In genomic region chr3:114411811-114412803, GRCh38 we compare ENCODE assay signal across 8 cellular contexts.
DNase-seq lines count a peak whose midpoint lies in the region; ATAC-seq and TF ChIP-seq lines count a peak whose summit lies in the region.

No MANE protein-coding gene starts in this region.

- H3K27me3 Mint-ChIP-seq in activated naive CD8-positive, alpha-beta T cell = no peaks in the 10 kb centered on the region

- H3K27me3 ChIP-seq in left lung (no peaks in the 10 kb centered on the region), aorta (ENCODE audit: control insufficient read depth in 1 of 2, insufficient read depth in 2 of 2, low read length in 1 of 2) (no peaks in the 10 kb centered on the region)

- H3K4me3 Mint-ChIP-seq in activated naive CD8-positive, alpha-beta T cell = no peak overlapping the region

- H3K27ac ChIP-seq in left lung (peak overlapping the region in 1 of 2 donors; percentile 39), aorta (ENCODE audit: low read depth in 1 of 2, low read length in 2 of 2) (no peak overlapping the region)

- H3K36me3 ChIP-seq in left lung (no peaks in the 10 kb centered on the region), aorta (ENCODE audit: control insufficient read depth in 1 of 2, insufficient read depth in 2 of 2, low read length in 1 of 2) (no peaks in the 10 kb centered on the region)

- intact Hi-C loops in left lung (cut with DNase I) = no loop called here
- intact Hi-C loops in aorta (cut with DNase I) = no loop called here

- H3K4me1 Mint-ChIP-seq in activated naive CD8-positive, alpha-beta T cell (ENCODE audit: low read depth) = peaks cover 21% of the 10 kb centered on the region

- H3K4me1 ChIP-seq in left lung (peaks cover under 1 to 5% of the 10 kb centered on the region in 2 donors), aorta (ENCODE audit: control insufficient read depth in 1 of 2, insufficient read depth in 2 of 2, low read length in 2 of 2) (peaks cover 1 to 6% of the 10 kb centered on the region in 2 donors)

- H3K4me3 ChIP-seq in left lung = no peak overlapping the region
- no peak overlapping the region for H3K4me3 ChIP-seq in aorta (ENCODE audit: low read length in 2 of 2)

- TF ChIP-seq CTCF in left lung (IDR thresholded peaks at IDR 0.05) = no peak

- H3K9me3 ChIP-seq in left lung (no peaks in the 10 kb centered on the region), aorta (ENCODE audit: control insufficient read depth, low read length) (no peaks in the 10 kb centered on the region)

- peaks cover 3% of the 10 kb centered on the region for H3K36me3 Mint-ChIP-seq in activated naive CD8-positive, alpha-beta T cell

- DNase-seq in left lung (no peak), aorta (peak in 1 of 2 donors; percentile 41), cerebellar cortex (ENCODE audit: low spot score) (no peak), DMS114 treated with DMSO at 0.1 percent for 48 hours (lab: John Stamatoyannopoulos, UW; ENCODE audit: unreplicated experiment) (no peak)

- 55 to 58% methylated on average over 9 of the region's 9 CpGs for whole genome bisulfite sequencing in aorta, 2 donors

- peak; percentile 65 for ATAC-seq in GM18861 (IDR thresholded peaks at IDR 0.05; ENCODE audit: unreplicated experiment)
- ATAC-seq in HG02973 (IDR thresholded peaks at IDR 0.05; ENCODE audit: unreplicated experiment) = peak; percentile 80
- peak; percentile 53 for ATAC-seq in left lung
- peak; percentile 46 for ATAC-seq in aorta (ENCODE audit: low FRiP score)
- ATAC-seq in GM21737 (IDR thresholded peaks at IDR 0.05; ENCODE audit: unreplicated experiment) = no peak

- H3K9me3 Mint-ChIP-seq in activated naive CD8-positive, alpha-beta T cell (ENCODE audit: low read depth) = no peaks in the 10 kb centered on the region

- peak overlapping the region; percentile 69 for H3K27ac Mint-ChIP-seq in activated naive CD8-positive, alpha-beta T cell
